In the genomic region with DNA sequence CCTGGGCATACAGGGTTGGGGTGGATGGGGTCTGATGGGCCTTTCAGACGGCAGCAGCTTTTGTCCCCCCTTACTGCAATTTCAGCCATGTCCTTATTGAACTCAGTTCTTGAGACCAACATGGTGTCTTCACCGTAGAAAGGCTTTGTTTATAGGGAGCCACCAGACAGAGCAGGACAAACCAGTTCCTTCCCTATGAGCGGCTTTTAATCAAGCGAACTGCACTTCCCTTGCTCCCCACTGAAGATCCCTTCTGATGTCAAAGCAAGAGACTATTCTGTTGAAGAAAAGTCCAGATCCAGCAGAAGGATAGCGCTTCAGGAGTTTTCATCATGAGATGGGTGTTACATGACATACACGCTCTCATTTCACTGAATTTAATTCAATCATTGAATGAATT, we compare ENCODE assay signal across 27 cellular contexts.
"Had no signal": no experiment of that assay in that cellular context is flagged by ENCODE, and none has a peak within 500 bp of the region (broad histone marks: within the 10 kb centered on the region; RNA-seq: fewer than 3 reads in every experiment).

No MANE protein-coding gene starts in this region.

- H3K27me3 ChIP-seq: brain microvascular endothelial cell, cardiac muscle cell, MG63 had no signal

- H3K27me3 Mint-ChIP-seq: activated B cell treated with CpG ODN at 0.5 μM for 24 hours; activated naive CD8-positive, alpha-beta T cell; T-cell had no signal

- H3K4me3 Mint-ChIP-seq: activated B cell treated with CpG ODN at 0.5 μM for 24 hours; activated CD4-positive, alpha-beta T cell treated with anti-CD3 and anti-CD28 coated beads, Interleukin-2, amount 10 ng/mL, durations not matched to agents 24 days and 14 days; activated CD8-positive, alpha-beta memory T cell treated with anti-CD3 and anti-CD28 coated beads, Interleukin-2, amount 10 ng/mL, durations not matched to agents 7 days and 5 days; activated naive CD4-positive, alpha-beta T cell treated with anti-CD3 and anti-CD28 coated beads for 36 hours; activated naive CD8-positive, alpha-beta T cell; activated T-cell treated with anti-CD3 and anti-CD28 coated beads, Interleukin-2, amount 50 U/mL, for 4 hours; T-cell had no signal

- H3K27ac ChIP-seq: brain microvascular endothelial cell, cardiac muscle cell, KMS-11, RWPE1 had no signal

- H3K4me3 ChIP-seq: cardiac muscle cell, MG63 had no signal

- H3K9me3 ChIP-seq: MG63 had no signal

- ATAC-seq: activated CD8-positive, alpha-beta memory T cell treated with anti-CD3 and anti-CD28 coated beads, Interleukin-2, amount 10 ng/mL, durations not matched to agents 7 days and 5 days; activated T-cell treated with anti-CD3 and anti-CD28 coated beads, Interleukin-2, amount 50 U/mL, for 4 hours; Panc1; T-cell had no signal

- DNase-seq: activated B cell treated with CpG ODN at 0.5 μM for 24 hours; activated CD4-positive, alpha-beta T cell treated with anti-CD3 and anti-CD28 coated beads for 1 hour; activated CD4-positive, alpha-beta T cell treated with anti-CD3 and anti-CD28 coated beads, Interleukin-2, amount 10 ng/mL, durations not matched to agents 24 days and 14 days; activated CD4-positive, alpha-beta T cell treated with anti-CD3 and anti-CD28 coated beads, Interleukin-2, amount 50 U/mL, for 48 hours; activated CD8-positive, alpha-beta memory T cell treated with anti-CD3 and anti-CD28 coated beads, Interleukin-2, amount 10 ng/mL, durations not matched to agents 7 days and 5 days; activated gamma-delta T cell; activated naive CD4-positive, alpha-beta T cell treated with anti-CD3 and anti-CD28 coated beads for 36 hours; activated T-cell treated with anti-CD3 and anti-CD28 coated beads, Interleukin-2, amount 50 U/mL, for 4 hours; brain microvascular endothelial cell; MG63; MV-4-11; NCI-H1092 treated with DMSO at 0.1 percent for 48 hours; NCI-H1930; NCI-H2107; NCI-H510A treated with DMSO at 0.1 percent for 48 hours; NCI-H69; NK-92 treated with Interleukin-12 subunit alpha and Interleukin-12 subunit beta, amount 100 ng/mL, for 24 hours; OCI-M1; Right ventricle myocardium superior; T-cell; T-helper 2 cell; T1000 had no signal

- H3K36me3 Mint-ChIP-seq: T-cell had no signal

- H3K36me3 ChIP-seq: brain microvascular endothelial cell, cardiac muscle cell, MG63 had no signal

- H3K27ac Mint-ChIP-seq: activated B cell treated with CpG ODN at 0.5 μM for 24 hours; activated CD4-positive, alpha-beta T cell treated with anti-CD3 and anti-CD28 coated beads, Interleukin-2, amount 10 ng/mL, durations not matched to agents 24 days and 14 days; activated CD8-positive, alpha-beta memory T cell treated with anti-CD3 and anti-CD28 coated beads, Interleukin-2, amount 10 ng/mL, durations not matched to agents 7 days and 5 days; activated naive CD4-positive, alpha-beta T cell treated with anti-CD3 and anti-CD28 coated beads for 36 hours; activated naive CD8-positive, alpha-beta T cell; T-cell had no signal

- H3K9me3 Mint-ChIP-seq: activated B cell treated with CpG ODN at 0.5 μM for 24 hours; activated naive CD4-positive, alpha-beta T cell treated with anti-CD3 and anti-CD28 coated beads for 36 hours; activated T-cell treated with anti-CD3 and anti-CD28 coated beads, Interleukin-2, amount 50 U/mL, for 4 hours; T-cell had no signal
